1 cellular context compared by ENCODE assay signal in genomic region chr2:42854207-42854818, GRCh38.
TF ChIP-seq lines count a peak whose summit lies in the region.

No MANE protein-coding gene starts in this region.

TF ChIP-seq in HepG2, 621 proteins besides CTCF, POLR2A, EP300 and RAD21 (continued from another document and continues in another):
- TF ChIP-seq FUBP1 (CRISPR knock-in tag; IDR thresholded peaks at IDR 0.05; ENCODE audit: borderline replicate concordance): no peak
- TF ChIP-seq ZNF660 (CRISPR knock-in tag; IDR thresholded peaks at IDR 0.05; ENCODE audit: borderline replicate concordance, low read depth): no peak
- no peak for TF ChIP-seq ZNF138 (CRISPR knock-in tag; IDR thresholded peaks at IDR 0.05; ENCODE audit: low read depth)
- no peak for TF ChIP-seq ZNF432 (CRISPR knock-in tag; IDR thresholded peaks at IDR 0.05; ENCODE audit: borderline replicate concordance)
- peak in 1 of 2 experiments; percentile 17; a peak in 1 of 4 replicates for TF ChIP-seq KLF16 (CRISPR knock-in tag; IDR thresholded peaks at IDR 0.05)
- TF ChIP-seq KLF6 (CRISPR knock-in tag; IDR thresholded peaks at IDR 0.05): no peak
- 0 out of 2 replicates have a peak, but pooled peaks have one; percentile 9 for TF ChIP-seq FOXK1 (CRISPR knock-in tag; IDR thresholded peaks at IDR 0.05; ENCODE audit: borderline replicate concordance, low read depth)
- TF ChIP-seq ZNF253 (CRISPR knock-in tag; IDR thresholded peaks at IDR 0.05; ENCODE audit: borderline replicate concordance): no peak
- TF ChIP-seq ZNF777 (CRISPR knock-in tag; IDR thresholded peaks at IDR 0.05): no peak
- TF ChIP-seq CCAR2 (optimal IDR thresholded peaks at IDR 0.05; ENCODE audit: low read depth, low read length): no peak
- TF ChIP-seq MTA1 (CRISPR knock-in tag; IDR thresholded peaks at IDR 0.05; ENCODE audit: borderline replicate concordance): peak; percentile 93
- no peak for TF ChIP-seq HOXD1 (CRISPR knock-in tag; IDR thresholded peaks at IDR 0.05)
- TF ChIP-seq GATA4 (IDR thresholded peaks at IDR 0.05; ENCODE audit: borderline replicate concordance, low read depth): no peak
- TF ChIP-seq, protein P1, sequence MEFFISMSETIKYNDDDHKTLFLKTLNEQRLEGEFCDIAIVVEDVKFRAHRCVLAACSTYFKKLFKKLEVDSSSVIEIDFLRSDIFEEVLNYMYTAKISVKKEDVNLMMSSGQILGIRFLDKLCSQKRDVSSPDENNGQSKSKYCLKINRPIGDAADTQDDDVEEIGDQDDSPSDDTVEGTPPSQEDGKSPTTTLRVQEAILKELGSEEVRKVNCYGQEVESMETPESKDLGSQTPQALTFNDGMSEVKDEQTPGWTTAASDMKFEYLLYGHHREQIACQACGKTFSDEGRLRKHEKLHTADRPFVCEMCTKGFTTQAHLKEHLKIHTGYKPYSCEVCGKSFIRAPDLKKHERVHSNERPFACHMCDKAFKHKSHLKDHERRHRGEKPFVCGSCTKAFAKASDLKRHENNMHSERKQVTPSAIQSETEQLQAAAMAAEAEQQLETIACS (CRISPR knock-in tag; IDR thresholded peaks at IDR 0.05): no peak
- peak; percentile 61; the same call in 1 of the 2 replicates for TF ChIP-seq IRF2 (CRISPR knock-in tag; IDR thresholded peaks at IDR 0.05)
- no peak; the same call in 1 of the 2 replicates for TF ChIP-seq ZNF619 (CRISPR knock-in tag; IDR thresholded peaks at IDR 0.05)
- no peak for TF ChIP-seq ZNF33B (CRISPR knock-in tag; IDR thresholded peaks at IDR 0.05)
- 0 out of 2 replicates have a peak, but pooled peaks have one; percentile 35 for TF ChIP-seq CBFB (CRISPR knock-in tag; IDR thresholded peaks at IDR 0.05)
- TF ChIP-seq, protein P2, sequence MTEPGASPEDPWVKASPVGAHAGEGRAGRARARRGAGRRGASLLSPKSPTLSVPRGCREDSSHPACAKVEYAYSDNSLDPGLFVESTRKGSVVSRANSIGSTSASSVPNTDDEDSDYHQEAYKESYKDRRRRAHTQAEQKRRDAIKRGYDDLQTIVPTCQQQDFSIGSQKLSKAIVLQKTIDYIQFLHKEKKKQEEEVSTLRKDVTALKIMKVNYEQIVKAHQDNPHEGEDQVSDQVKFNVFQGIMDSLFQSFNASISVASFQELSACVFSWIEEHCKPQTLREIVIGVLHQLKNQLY (CRISPR knock-in tag; IDR thresholded peaks at IDR 0.05): no peak
- TF ChIP-seq KDM6A (CRISPR knock-in tag; IDR thresholded peaks at IDR 0.05; ENCODE audit: low read depth): peak; percentile 54; the same call in 1 of the 2 replicates
- no peak for TF ChIP-seq ZSCAN9 (CRISPR knock-in tag; IDR thresholded peaks at IDR 0.05; ENCODE audit: borderline replicate concordance)
- TF ChIP-seq ZNF703 (CRISPR knock-in tag; IDR thresholded peaks at IDR 0.05; ENCODE audit: borderline replicate concordance): no peak
- no peak for TF ChIP-seq GZF1 (CRISPR knock-in tag; IDR thresholded peaks at IDR 0.05)
- no peak for TF ChIP-seq CENPBD1 (CRISPR knock-in tag; IDR thresholded peaks at IDR 0.05; ENCODE audit: borderline replicate concordance, low read depth)
- no peak for TF ChIP-seq NR3C1 (CRISPR knock-in tag; IDR thresholded peaks at IDR 0.05)
- 0 out of 2 replicates have a peak, but pooled peaks have one; percentile 35 for TF ChIP-seq MEIS1 (CRISPR knock-in tag; IDR thresholded peaks at IDR 0.05; ENCODE audit: borderline replicate concordance)
- peak; percentile 91 for TF ChIP-seq ZFX (CRISPR knock-in tag; IDR thresholded peaks at IDR 0.05; ENCODE audit: low read depth)
- no peak for TF ChIP-seq SP1 (IDR thresholded peaks at IDR 0.05)
- no peak for TF ChIP-seq SP1 (CRISPR knock-in tag; IDR thresholded peaks at IDR 0.05)
- TF ChIP-seq, protein P3, sequence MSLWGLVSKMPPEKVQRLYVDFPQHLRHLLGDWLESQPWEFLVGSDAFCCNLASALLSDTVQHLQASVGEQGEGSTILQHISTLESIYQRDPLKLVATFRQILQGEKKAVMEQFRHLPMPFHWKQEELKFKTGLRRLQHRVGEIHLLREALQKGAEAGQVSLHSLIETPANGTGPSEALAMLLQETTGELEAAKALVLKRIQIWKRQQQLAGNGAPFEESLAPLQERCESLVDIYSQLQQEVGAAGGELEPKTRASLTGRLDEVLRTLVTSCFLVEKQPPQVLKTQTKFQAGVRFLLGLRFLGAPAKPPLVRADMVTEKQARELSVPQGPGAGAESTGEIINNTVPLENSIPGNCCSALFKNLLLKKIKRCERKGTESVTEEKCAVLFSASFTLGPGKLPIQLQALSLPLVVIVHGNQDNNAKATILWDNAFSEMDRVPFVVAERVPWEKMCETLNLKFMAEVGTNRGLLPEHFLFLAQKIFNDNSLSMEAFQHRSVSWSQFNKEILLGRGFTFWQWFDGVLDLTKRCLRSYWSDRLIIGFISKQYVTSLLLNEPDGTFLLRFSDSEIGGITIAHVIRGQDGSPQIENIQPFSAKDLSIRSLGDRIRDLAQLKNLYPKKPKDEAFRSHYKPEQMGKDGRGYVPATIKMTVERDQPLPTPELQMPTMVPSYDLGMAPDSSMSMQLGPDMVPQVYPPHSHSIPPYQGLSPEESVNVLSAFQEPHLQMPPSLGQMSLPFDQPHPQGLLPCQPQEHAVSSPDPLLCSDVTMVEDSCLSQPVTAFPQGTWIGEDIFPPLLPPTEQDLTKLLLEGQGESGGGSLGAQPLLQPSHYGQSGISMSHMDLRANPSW (CRISPR knock-in tag; IDR thresholded peaks at IDR 0.05; ENCODE audit: borderline replicate concordance): peak; percentile 56; the same call in 1 of the 2 replicates
- TF ChIP-seq, protein P4, sequence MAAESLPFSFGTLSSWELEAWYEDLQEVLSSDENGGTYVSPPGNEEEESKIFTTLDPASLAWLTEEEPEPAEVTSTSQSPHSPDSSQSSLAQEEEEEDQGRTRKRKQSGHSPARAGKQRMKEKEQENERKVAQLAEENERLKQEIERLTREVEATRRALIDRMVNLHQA (CRISPR knock-in tag; IDR thresholded peaks at IDR 0.05): peak; percentile 42; the same call in 1 of the 2 replicates
- no peak for TF ChIP-seq MTA3 (CRISPR knock-in tag; IDR thresholded peaks at IDR 0.05)
- TF ChIP-seq RBFOX2 (IDR thresholded peaks at IDR 0.05; ENCODE audit: low read depth, low read length): 0 out of 2 replicates have a peak, but pooled peaks have one; percentile 37
- TF ChIP-seq GABPA (IDR thresholded peaks at IDR 0.05; ENCODE audit: low read depth, low read length): no peak
- TF ChIP-seq GABPA (CRISPR knock-in tag; IDR thresholded peaks at IDR 0.05; ENCODE audit: low read depth): no peak
- no peak for TF ChIP-seq ZNF251 (CRISPR knock-in tag; IDR thresholded peaks at IDR 0.05)
- TF ChIP-seq, protein P5, sequence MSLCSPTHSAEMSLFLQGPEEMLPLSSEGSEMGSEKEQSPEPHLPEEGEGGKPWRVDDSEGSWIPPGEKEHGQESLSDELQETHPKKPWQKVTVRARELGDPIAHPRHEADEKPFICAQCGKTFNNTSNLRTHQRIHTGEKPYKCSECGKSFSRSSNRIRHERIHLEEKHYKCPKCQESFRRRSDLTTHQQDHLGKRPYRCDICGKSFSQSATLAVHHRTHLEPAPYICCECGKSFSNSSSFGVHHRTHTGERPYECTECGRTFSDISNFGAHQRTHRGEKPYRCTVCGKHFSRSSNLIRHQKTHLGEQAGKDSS (CRISPR knock-in tag; IDR thresholded peaks at IDR 0.05; ENCODE audit: borderline replicate concordance, low read depth): no peak
- TF ChIP-seq PHF8 (CRISPR knock-in tag; IDR thresholded peaks at IDR 0.05): peak; percentile 81
- no peak for TF ChIP-seq ZNF441 (CRISPR knock-in tag; IDR thresholded peaks at IDR 0.05; ENCODE audit: borderline replicate concordance)
- TF ChIP-seq SNAPC4 (CRISPR knock-in tag; IDR thresholded peaks at IDR 0.05): no peak
- TF ChIP-seq ZNF652 (CRISPR knock-in tag; IDR thresholded peaks at IDR 0.05; ENCODE audit: borderline replicate concordance, low read depth): no peak
- peak; percentile 69; the same call in 1 of the 2 replicates for TF ChIP-seq IRF9 (CRISPR knock-in tag; IDR thresholded peaks at IDR 0.05; ENCODE audit: borderline replicate concordance)
- no peak for TF ChIP-seq MAZ (IDR thresholded peaks at IDR 0.05; ENCODE audit: borderline replicate concordance, low read depth, low read length)
- peak; percentile 62; the same call in 1 of the 2 replicates for TF ChIP-seq MAZ (CRISPR knock-in tag; IDR thresholded peaks at IDR 0.05; ENCODE audit: low read depth)
- no peak; the same call in 1 of the 2 replicates for TF ChIP-seq NFAT5 (CRISPR knock-in tag; IDR thresholded peaks at IDR 0.05)
